In the genomic region with DNA sequence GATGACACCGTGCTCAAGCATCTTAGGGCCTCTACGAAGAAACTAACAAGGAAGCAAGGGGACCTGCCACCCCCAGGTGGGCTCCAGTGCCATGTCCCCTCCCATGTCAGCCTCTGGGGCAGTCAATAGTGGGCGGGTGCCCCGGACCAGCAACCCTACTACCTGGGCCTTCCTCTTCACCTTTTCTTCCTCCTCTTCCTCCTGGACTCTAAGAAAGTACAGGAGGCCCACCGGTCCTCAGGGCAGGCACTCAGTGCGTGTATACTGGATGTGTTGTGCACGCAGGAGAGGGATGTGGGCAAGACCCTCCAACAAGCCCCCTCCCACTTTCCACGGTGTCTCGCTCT, we compare ENCODE assay signal across 4 cellular contexts. TPM values are rescaled to one million over a fixed set of nuclear protein-coding genes. Genes with fewer than 3 reads are reported as not detected.
"Had no signal": no experiment of that assay in that cellular context is flagged by ENCODE, and none has a peak within 500 bp of the region (broad histone marks: within the 10 kb centered on the region; RNA-seq: fewer than 3 reads in every experiment).

No MANE protein-coding gene starts in this region.

RNA-seq across cellular contexts. Expression of a gene that starts 22.3 kb away (rescaled TPM):
- total RNA-seq: HT-29, HT1080, IMR-90 had no signal

RNA-seq across cellular contexts. Expression of a gene that starts 59.9 kb away (rescaled TPM):
- total RNA-seq: HepG2, HT1080 had no signal
